ENCODE assay signal across 1 cellular context in genomic region chr9:35756743-35757526, GRCh38.
TF ChIP-seq lines count a peak whose summit lies in the region.

No MANE protein-coding gene starts in this region.

TF ChIP-seq in HepG2, 621 proteins besides CTCF, POLR2A, EP300 and RAD21 (continued from another document and continues in another):
- peak; percentile 27; the same call in 1 of the 2 replicates for TF ChIP-seq ZBED4 (CRISPR knock-in tag; IDR thresholded peaks at IDR 0.05; ENCODE audit: borderline replicate concordance)
- no peak; the same call in 1 of the 2 replicates for TF ChIP-seq HOXA3 (CRISPR knock-in tag; IDR thresholded peaks at IDR 0.05)
- peak; percentile 50; the same call in 1 of the 2 replicates for TF ChIP-seq SIN3A (IDR thresholded peaks at IDR 0.05; ENCODE audit: borderline replicate concordance, low read depth, low read length)
- 0 out of 2 replicates have a peak, but pooled peaks have one; percentile 82 for TF ChIP-seq ZNF513 (CRISPR knock-in tag; conservative IDR thresholded peaks at IDR 0.05)
- 0 out of 4 replicates have a peak, but pooled peaks of 1 of the 2 experiments have one; percentile 53 for TF ChIP-seq KLF16 (CRISPR knock-in tag; IDR thresholded peaks at IDR 0.05)
- 0 out of 2 replicates have a peak, but pooled peaks have one; percentile 9 for TF ChIP-seq SMAD3 (CRISPR knock-in tag; IDR thresholded peaks at IDR 0.05)
- TF ChIP-seq GZF1 (CRISPR knock-in tag; IDR thresholded peaks at IDR 0.05), result 0 out of 2 replicates have a peak, but pooled peaks have one; percentile 33
- no peak for TF ChIP-seq SIX1 (CRISPR knock-in tag; IDR thresholded peaks at IDR 0.05; ENCODE audit: borderline replicate concordance)
- TF ChIP-seq ZNF800 (CRISPR knock-in tag; IDR thresholded peaks at IDR 0.05), result peak; percentile 94
- peak; percentile 32; the same call in 1 of the 2 replicates for TF ChIP-seq CBX5 (CRISPR knock-in tag; IDR thresholded peaks at IDR 0.05; ENCODE audit: borderline replicate concordance)
- TF ChIP-seq ZNF318 (CRISPR knock-in tag; IDR thresholded peaks at IDR 0.05), result 0 out of 2 replicates have a peak, but pooled peaks have one; percentile 44
- 0 out of 2 replicates have a peak, but pooled peaks have one; percentile 14 for TF ChIP-seq ZKSCAN8 (CRISPR knock-in tag; IDR thresholded peaks at IDR 0.05; ENCODE audit: borderline replicate concordance)
- 0 out of 2 replicates have a peak, but pooled peaks have one; percentile 41 for TF ChIP-seq ZNF20 (CRISPR knock-in tag; IDR thresholded peaks at IDR 0.05)
- peak; percentile 67; the same call in 1 of the 2 replicates for TF ChIP-seq ERF (CRISPR knock-in tag; IDR thresholded peaks at IDR 0.05)
- TF ChIP-seq ZBTB38 (CRISPR knock-in tag; IDR thresholded peaks at IDR 0.05), result peak; percentile 19; the same call in 1 of the 2 replicates
- TF ChIP-seq HNRNPH1 (optimal IDR thresholded peaks at IDR 0.05; ENCODE audit: low read depth, low read length), result peak; percentile 58
- no peak for TF ChIP-seq ZNF296 (CRISPR knock-in tag; conservative IDR thresholded peaks at IDR 0.05)
- TF ChIP-seq FOXP4 (CRISPR knock-in tag; IDR thresholded peaks at IDR 0.05), result peak; percentile 56; the same call in 1 of the 2 replicates
- TF ChIP-seq GABPA (IDR thresholded peaks at IDR 0.05; ENCODE audit: low read depth, low read length), result peak; percentile 42
- peak; percentile 50; the same call in 1 of the 2 replicates for TF ChIP-seq GABPA (CRISPR knock-in tag; IDR thresholded peaks at IDR 0.05; ENCODE audit: low read depth)
- peak; percentile 79 for TF ChIP-seq HDAC1 (CRISPR knock-in tag; IDR thresholded peaks at IDR 0.05)
- TF ChIP-seq KMT2B (CRISPR knock-in tag; IDR thresholded peaks at IDR 0.05), result peak; percentile 41; the same call in 1 of the 2 replicates
- TF ChIP-seq ZNF740 (CRISPR knock-in tag; IDR thresholded peaks at IDR 0.05), result peak; percentile 95
- TF ChIP-seq ZNF362 (CRISPR knock-in tag; IDR thresholded peaks at IDR 0.05; ENCODE audit: borderline replicate concordance), result peak; percentile 34; the same call in 1 of the 2 replicates
- 0 out of 2 replicates have a peak, but pooled peaks have one; percentile 8 for TF ChIP-seq SMAD9 (CRISPR knock-in tag; IDR thresholded peaks at IDR 0.05)
- no peak for TF ChIP-seq GLMP (CRISPR knock-in tag; IDR thresholded peaks at IDR 0.05; ENCODE audit: borderline replicate concordance)
- TF ChIP-seq ZNF777 (CRISPR knock-in tag; IDR thresholded peaks at IDR 0.05), result peak; percentile 67; the same call in 1 of the 2 replicates
- 0 out of 2 replicates have a peak, but pooled peaks have one; percentile 59 for TF ChIP-seq ZNF773 (CRISPR knock-in tag; IDR thresholded peaks at IDR 0.05; ENCODE audit: borderline replicate concordance)
- peak; percentile 75 for TF ChIP-seq SAP130 (CRISPR knock-in tag; IDR thresholded peaks at IDR 0.05; ENCODE audit: low read depth)
- TF ChIP-seq NFE2L1 (CRISPR knock-in tag; IDR thresholded peaks at IDR 0.05; ENCODE audit: borderline replicate concordance), result no peak
- TF ChIP-seq SRSF1 (optimal IDR thresholded peaks at IDR 0.05; ENCODE audit: low read depth, low read length), result peak; percentile 62
- TF ChIP-seq SP140L (CRISPR knock-in tag; IDR thresholded peaks at IDR 0.05; ENCODE audit: borderline replicate concordance), result no peak
